ENCODE assay signal across 9 cellular contexts in the genomic region with DNA sequence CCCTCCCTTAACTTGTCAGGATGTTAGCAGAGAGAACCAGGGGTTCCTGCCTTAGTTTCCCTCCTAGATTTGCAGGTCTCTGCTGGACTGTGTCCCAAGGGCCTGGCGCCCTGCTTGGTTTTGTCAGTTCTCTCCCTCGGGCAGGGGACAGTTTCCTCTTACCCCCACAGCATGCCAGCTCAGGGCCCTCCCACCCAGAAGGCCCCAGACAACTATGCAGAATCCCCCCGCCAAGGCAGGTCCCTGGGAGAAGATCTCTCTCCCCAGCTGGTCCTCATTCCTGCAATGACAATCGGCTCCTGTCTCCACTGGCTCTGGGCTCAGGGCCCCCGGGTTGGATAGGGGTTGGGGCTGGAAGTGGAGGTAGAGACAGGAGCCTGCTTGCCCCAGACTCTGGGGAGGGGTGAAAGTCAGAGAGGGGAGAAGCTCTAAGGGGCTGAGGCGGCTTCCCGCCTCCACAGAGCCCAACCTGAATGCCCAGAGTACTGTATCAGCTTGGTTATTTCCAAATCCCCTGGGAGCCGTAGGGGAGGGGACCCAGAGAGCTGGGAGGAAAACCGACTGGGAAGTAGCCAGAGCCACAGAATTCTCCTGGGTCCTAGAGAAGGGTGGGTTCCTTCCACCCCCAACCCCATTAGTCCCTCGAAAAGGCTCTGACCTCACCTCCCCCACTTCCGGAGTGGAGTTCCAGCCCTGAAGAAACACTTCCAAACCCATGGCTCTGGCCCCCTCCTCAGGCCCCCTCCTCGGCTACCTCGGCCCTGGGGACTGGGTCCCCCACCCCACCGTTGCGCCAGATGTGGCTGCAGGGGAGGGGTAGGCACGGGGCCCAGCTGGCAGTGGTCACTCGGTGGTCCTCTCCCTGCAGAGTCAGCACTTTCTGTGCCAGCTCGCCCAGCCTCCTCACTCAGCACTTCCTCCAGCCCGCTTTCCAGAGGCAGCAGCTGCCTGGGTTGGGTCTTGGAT. TPM values are rescaled to one million over a fixed set of nuclear protein-coding genes. Genes with fewer than 3 reads are reported as not detected.
A peak's percentile ranks its signal among the peaks of the same experiment; 100 is the strongest.
DNase-seq lines count a peak whose midpoint lies in the region; ATAC-seq and TF ChIP-seq lines count a peak whose summit lies in the region.
"Had no signal": no experiment of that assay in that cellular context is flagged by ENCODE, and none has a peak within 500 bp of the region (broad histone marks: within the 10 kb centered on the region; RNA-seq: fewer than 3 reads in every experiment).

No MANE protein-coding gene starts in this region.

- ATAC-seq in natural killer cell treated with Interleukin-12 subunit alpha and Interleukin-12 subunit beta and Interleukin-15 and Interleukin-18, amount 100 ng/mL, for 72 hours: no peak
- ATAC-seq in natural killer cell (no peak), aorta (ENCODE audit: low FRiP score) (peak; percentile 47)
- ATAC-seq: mucosa of descending colon had no signal

- H3K4me3 Mint-ChIP-seq in natural killer cell treated with Interleukin-12 subunit alpha and Interleukin-12 subunit beta and Interleukin-15 and Interleukin-18, amount 100 ng/mL, for 72 hours: no peak overlapping the region
- H3K4me3 Mint-ChIP-seq in natural killer cell (no peak overlapping the region), CD14-positive monocyte (no peak overlapping the region)

- 5 to 7% methylated on average over 17 to 19 of the region's 19 CpGs for WGBS in aorta, 2 donors

- peak overlapping the region; percentile 68 to 83 for H3K27ac ChIP-seq in aorta (ENCODE audit: low read depth in 1 of 2, low read length in 2 of 2)

- H3K4me1 ChIP-seq in aorta (ENCODE audit: control insufficient read depth in 1 of 2, insufficient read depth in 2 of 2, low read length in 2 of 2): peaks cover 0 to 4% of the 10 kb centered on the region in 2 donors

- peaks cover 3% of the 10 kb centered on the region for H3K9me3 Mint-ChIP-seq in natural killer cell treated with Interleukin-12 subunit alpha and Interleukin-12 subunit beta and Interleukin-15 and Interleukin-18, amount 100 ng/mL, for 72 hours
- H3K9me3 Mint-ChIP-seq in natural killer cell (no peaks in the 10 kb centered on the region), CD14-positive monocyte (peaks cover 4 to 19% (median 15%) of the 10 kb centered on the region in 7 donors)

- H3K27me3 Mint-ChIP-seq in natural killer cell treated with Interleukin-12 subunit alpha and Interleukin-12 subunit beta and Interleukin-15 and Interleukin-18, amount 100 ng/mL, for 72 hours: peaks cover 0 to 8% of the 10 kb centered on the region in 2 donors
- H3K27me3 Mint-ChIP-seq in natural killer cell (ENCODE audit: low read depth in 2 of 2) (peaks cover 14 to 17% of the 10 kb centered on the region in 2 donors), CD14-positive monocyte (ENCODE audit: low read depth in 3 of 3) (peaks cover 22 to 33% (median 24%) of the 10 kb centered on the region in 3 donors)

- peak overlapping the region; percentile 86 to 87 for H3K27ac Mint-ChIP-seq in natural killer cell treated with Interleukin-12 subunit alpha and Interleukin-12 subunit beta and Interleukin-15 and Interleukin-18, amount 100 ng/mL, for 72 hours
- H3K27ac Mint-ChIP-seq in natural killer cell: no peak overlapping the region
- peak overlapping the region in 3 of 7 donors; percentile 15 to 86 (median 56) for H3K27ac Mint-ChIP-seq in CD14-positive monocyte

- peaks cover 26 to 47% of the 10 kb centered on the region in 2 donors for H3K4me1 Mint-ChIP-seq in natural killer cell treated with Interleukin-12 subunit alpha and Interleukin-12 subunit beta and Interleukin-15 and Interleukin-18, amount 100 ng/mL, for 72 hours (ENCODE audit: low read depth in 2 of 2)
- H3K4me1 Mint-ChIP-seq in natural killer cell (peaks cover 13 to 29% of the 10 kb centered on the region in 2 donors), CD14-positive monocyte (peaks cover 55% of the 10 kb centered on the region)

- peak; percentile 48 for DNase-seq in natural killer cell treated with Interleukin-12 subunit alpha and Interleukin-12 subunit beta and Interleukin-15 and Interleukin-18, amount 100 ng/mL, for 72 hours (ENCODE audit: low spot score)
- DNase-seq in natural killer cell: no peak
- DNase-seq in astrocyte of the hippocampus (ENCODE audit: low read depth, low spot score): peak; percentile 79
- peak; percentile 60 for DNase-seq in kidney glomerular epithelial cell (lab: John Stamatoyannopoulos, UW)
- peak; percentile 79 to 82 for DNase-seq in aorta
- no peak for DNase-seq in CD14-positive monocyte (ENCODE audit: low spot score)
- DNase-seq in activated effector memory CD4-positive, alpha-beta T cell treated with anti-CD3 and anti-CD28 coated beads, Interleukin-2, amount 50 U/mL, for 16 hours: no peak
- no peak for DNase-seq in dermis blood vessel endothelial cell

- H3K9me3 ChIP-seq in aorta (ENCODE audit: control insufficient read depth, low read length): no peaks in the 10 kb centered on the region
- H3K9me3 ChIP-seq: mucosa of descending colon had no signal

- no peaks in the 10 kb centered on the region for H3K27me3 ChIP-seq in aorta (ENCODE audit: control insufficient read depth in 1 of 2, insufficient read depth in 2 of 2, low read length in 1 of 2)

- TF ChIP-seq CTCF in natural killer cell (IDR thresholded peaks at IDR 0.05) (no peak), CD14-positive monocyte (IDR thresholded peaks at IDR 0.05) (no peak)

- intact Hi-C loops in natural killer cell (cut with micrococcal nuclease) (no loop called here), aorta (cut with DNase I) (no loop called here), CD14-positive monocyte (cut with micrococcal nuclease) (no loop called here)

- peaks cover 15% of the 10 kb centered on the region for H3K36me3 Mint-ChIP-seq in natural killer cell treated with Interleukin-12 subunit alpha and Interleukin-12 subunit beta and Interleukin-15 and Interleukin-18, amount 100 ng/mL, for 72 hours
- no peaks in the 10 kb centered on the region for H3K36me3 Mint-ChIP-seq in natural killer cell
- H3K36me3 Mint-ChIP-seq in CD14-positive monocyte: peaks cover 4 to 12% of the 10 kb centered on the region in 2 donors

- H3K4me3 ChIP-seq in aorta (ENCODE audit: low read length in 2 of 2): no peak overlapping the region
- H3K4me3 ChIP-seq: mucosa of descending colon had no signal

- H3K36me3 ChIP-seq in aorta (ENCODE audit: control insufficient read depth in 1 of 2, insufficient read depth in 2 of 2, low read length in 1 of 2): peaks cover 0 to 2% of the 10 kb centered on the region in 2 donors

RNA-seq across cellular contexts. Expression of a gene that starts 3.8 kb away (rescaled TPM):
- 1 to 10 TPM in 1 of 2 donors, under 1 TPM in 1; 0.36 to 4.3 TPM for total RNA-seq in natural killer cell treated with Interleukin-12 subunit alpha and Interleukin-12 subunit beta and Interleukin-15 and Interleukin-18, amount 100 ng/mL, for 72 hours
- total RNA-seq in natural killer cell: 1 to 10 TPM; 1.1 to 1.4 (median 1.3) TPM
- total RNA-seq in aorta: 100 to 1,000 TPM; 108 to 115 TPM
- 100 to 1,000 TPM in 1 of 2 donors, 10 to 100 TPM in 1; 49.0 to 138 TPM for polyA plus RNA-seq in aorta
- under 1 TPM in 1 of 2 donors, not detected in 1; 0.07 TPM for polyA plus RNA-seq in CD14-positive monocyte
- 0.68 and 0.70 TPM in 2 replicates for total RNA-seq in dermis blood vessel endothelial cell

RNA-seq across cellular contexts. Expression of a gene that starts 49.1 kb away (rescaled TPM):
- total RNA-seq in natural killer cell treated with Interleukin-12 subunit alpha and Interleukin-12 subunit beta and Interleukin-15 and Interleukin-18, amount 100 ng/mL, for 72 hours: not detected
- total RNA-seq in natural killer cell: not detected
- total RNA-seq in aorta: not detected
- not detected for polyA plus RNA-seq in aorta
- polyA plus RNA-seq in CD14-positive monocyte: not detected
- not detected in 2 replicates for total RNA-seq in dermis blood vessel endothelial cell
- total RNA-seq: mucosa of descending colon had no signal

Comparison
In these comparisons a context has a peak if more than half of its experiments do, and no peak if none do; other contexts are left out.
1. DNase-seq: peak in natural killer cell treated with Interleukin-12 subunit alpha and Interleukin-12 subunit beta and Interleukin-15 and Interleukin-18, amount 100 ng/mL, for 72 hours (single experiment), astrocyte of the hippocampus (single experiment), kidney glomerular epithelial cell (single experiment) and aorta (2 of 2); none in natural killer cell (single experiment), CD14-positive monocyte (single experiment), activated effector memory CD4-positive, alpha-beta T cell treated with anti-CD3 and anti-CD28 coated beads, Interleukin-2, amount 50 U/mL, for 16 hours (single experiment) and dermis blood vessel endothelial cell (single experiment).
2. H3K27ac Mint-ChIP-seq: peak in natural killer cell treated with Interleukin-12 subunit alpha and Interleukin-12 subunit beta and Interleukin-15 and Interleukin-18, amount 100 ng/mL, for 72 hours (2 of 2); none in natural killer cell (0 of 2).
3. RNA of a gene that starts 3.8 kb away (total RNA-seq): 108 to 115 TPM in aorta; 0.36 to 4.3 TPM in natural killer cell treated with Interleukin-12 subunit alpha and Interleukin-12 subunit beta and Interleukin-15 and Interleukin-18, amount 100 ng/mL, for 72 hours, 1.1 to 1.4 TPM in natural killer cell and 0.68 to 0.70 TPM in dermis blood vessel endothelial cell; every median in the first group is over 10 times any median in the second.